In genomic region chr3:195622012-195622411, GRCh38 we compare ENCODE assay signal across 4 cellular contexts. TPM values are rescaled to one million over a fixed set of nuclear protein-coding genes. Genes with fewer than 3 reads are reported as not detected.
"Had no signal": no experiment of that assay in that cellular context is flagged by ENCODE, and none has a peak within 500 bp of the region (broad histone marks: within the 10 kb centered on the region; RNA-seq: fewer than 3 reads in every experiment).

No MANE protein-coding gene starts in this region.

RNA-seq across cellular contexts. Expression of gene APOD, which starts 38.3 kb away (rescaled TPM):
- total RNA-seq: mononuclear cell, natural killer cell, progenitor cell of endocrine pancreas had no signal
- polyA plus RNA-seq: neural cell had no signal
